In the genomic region with DNA sequence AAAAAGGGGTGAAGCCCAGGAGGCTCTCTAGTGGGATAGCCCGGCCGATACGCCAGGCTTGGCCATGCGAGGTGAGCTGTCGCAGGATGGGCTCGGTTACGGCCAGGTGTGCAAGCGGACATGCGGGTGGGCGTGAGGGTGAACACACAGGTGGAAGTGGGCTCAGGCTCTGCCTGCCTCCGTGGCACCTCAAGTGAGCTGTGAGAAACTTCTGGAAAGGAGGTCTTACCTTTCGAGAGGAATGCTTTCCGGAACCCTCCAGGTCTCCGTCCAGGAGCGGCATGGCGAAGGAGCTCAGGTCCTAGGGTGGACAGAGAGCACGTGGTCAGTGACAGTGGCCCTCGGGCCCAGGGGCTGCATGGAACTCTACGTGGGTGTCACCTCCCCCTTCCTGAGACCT, we compare ENCODE assay signal across 17 cellular contexts.
A peak's percentile ranks its signal among the peaks of the same experiment; 100 is the strongest.
DNase-seq lines count a peak whose midpoint lies in the region; ATAC-seq and TF ChIP-seq lines count a peak whose summit lies in the region.
"Had no signal": no experiment of that assay in that cellular context is flagged by ENCODE, and none has a peak within 500 bp of the region (broad histone marks: within the 10 kb centered on the region; RNA-seq: fewer than 3 reads in every experiment).

No MANE protein-coding gene starts in this region.

- no peak overlapping the region for H3K23ac ChIP-seq in mesendoderm (ENCODE audit: low read length)

- no CpG with 5 or more reads among the region's 19 CpGs for WGBS in mesendoderm (ENCODE audit: extremely low coverage, insufficient coverage, low lambda C conversion rate)
- 96 to 97% methylated on average over 19 of the region's 19 CpGs for WGBS in aorta, 2 donors
- WGBS in prostate gland: 96% methylated on average over 19 of the region's 19 CpGs

- H3K4me3 Mint-ChIP-seq in dendritic cell treated with granulocyte-macrophage colony-stimulating factor and Interleukin-4, amounts not matched to agents 40 ng/mL and 50 ng/mL, for 4 days: no peak overlapping the region
- H3K4me3 Mint-ChIP-seq: CD14-positive monocyte; CD8-positive, alpha-beta memory T cell; GM23338 had no signal

- TF ChIP-seq POLR2A in prostate gland (IDR thresholded peaks at IDR 0.05): no peak

- H4K5ac ChIP-seq in mesendoderm (ENCODE audit: low read length): no peak overlapping the region

- H3K18ac ChIP-seq in mesendoderm (ENCODE audit: low read length): no peak overlapping the region

- TF ChIP-seq CTCF in left ventricle myocardium inferior (IDR thresholded peaks at IDR 0.05; ENCODE audit: borderline replicate concordance): no peak
- no peak for TF ChIP-seq CTCF in prostate gland (IDR thresholded peaks at IDR 0.05)

- peaks cover 56% of the 10 kb centered on the region for H3K36me3 Mint-ChIP-seq in dendritic cell treated with granulocyte-macrophage colony-stimulating factor and Interleukin-4, amounts not matched to agents 40 ng/mL and 50 ng/mL, for 4 days (ENCODE audit: low read depth)

- H3K27ac ChIP-seq in left ventricle myocardium inferior (replicated peaks) (no peak overlapping the region), mesendoderm (ENCODE audit: low read depth, low read length) (no peak overlapping the region), aorta (ENCODE audit: low read depth in 1 of 2, low read length in 2 of 2) (no peak overlapping the region), prostate gland (no peak overlapping the region)
- H3K27ac ChIP-seq: 22Rv1 had no signal

- peaks cover 74% of the 10 kb centered on the region for H3K4me1 Mint-ChIP-seq in dendritic cell treated with granulocyte-macrophage colony-stimulating factor and Interleukin-4, amounts not matched to agents 40 ng/mL and 50 ng/mL, for 4 days (ENCODE audit: low read depth)

- H3K9me3 Mint-ChIP-seq in dendritic cell treated with granulocyte-macrophage colony-stimulating factor and Interleukin-4, amounts not matched to agents 40 ng/mL and 50 ng/mL, for 4 days: no peaks in the 10 kb centered on the region
- H3K9me3 Mint-ChIP-seq: CD8-positive, alpha-beta memory T cell; GM23338 had no signal

- H3K4me3 ChIP-seq in left ventricle myocardium inferior (no peak overlapping the region), mesendoderm (ENCODE audit: low read length) (no peak overlapping the region), aorta (ENCODE audit: low read length in 2 of 2) (no peak overlapping the region), prostate gland (no peak overlapping the region)
- H3K4me3 ChIP-seq: GM23338 had no signal

- peak overlapping the region; percentile 35 for H3K56ac ChIP-seq in mesendoderm (ENCODE audit: low read length)

- no peaks in the 10 kb centered on the region for H3K27me3 Mint-ChIP-seq in dendritic cell treated with granulocyte-macrophage colony-stimulating factor and Interleukin-4, amounts not matched to agents 40 ng/mL and 50 ng/mL, for 4 days

- no peaks in the 10 kb centered on the region for H3K79me1 ChIP-seq in mesendoderm (ENCODE audit: low read length)

- peak overlapping the region; percentile 17 for H2AK5ac ChIP-seq in mesendoderm (ENCODE audit: low read length)

- H3K9me3 ChIP-seq in left ventricle myocardium inferior (replicated peaks) (no peaks in the 10 kb centered on the region), aorta (ENCODE audit: control insufficient read depth, low read length) (no peaks in the 10 kb centered on the region), prostate gland (no peaks in the 10 kb centered on the region)
- H3K9me3 ChIP-seq: Caco-2 had no signal

- H3K27me3 ChIP-seq in left ventricle myocardium inferior (ENCODE audit: low read depth) (no peaks in the 10 kb centered on the region), mesendoderm (ENCODE audit: insufficient read depth, low read length, poor library complexity) (no peaks in the 10 kb centered on the region), aorta (ENCODE audit: control insufficient read depth in 1 of 2, insufficient read depth in 2 of 2, low read length in 1 of 2) (no peaks in the 10 kb centered on the region), prostate gland (replicated peaks; ENCODE audit: insufficient read depth) (no peaks in the 10 kb centered on the region)

- peak overlapping the region; percentile 21 for H2BK5ac ChIP-seq in mesendoderm (ENCODE audit: low read length)

- H3K79me2 ChIP-seq in mesendoderm (ENCODE audit: control insufficient read depth, insufficient read depth, low read length): no peaks in the 10 kb centered on the region

- intact Hi-C loops in Right ventricle myocardium superior (cut with DNase I): no loop called here
- intact Hi-C loops in left ventricle myocardium inferior (cut with micrococcal nuclease): loop anchor here (10.0 kb wide), 1 partner anchor 149 kb away; no protein-coding TSS in a partner anchor
- intact Hi-C loops in dendritic cell treated with granulocyte-macrophage colony-stimulating factor and Interleukin-4, amounts not matched to agents 40 ng/mL and 50 ng/mL, for 4 days (cut with micrococcal nuclease): no loop called here
- intact Hi-C loops in aorta (cut with DNase I): loop anchor here (10.0 kb wide), 1 partner anchor 359 kb away; no protein-coding TSS in a partner anchor
- intact Hi-C loops in prostate gland (cut with DNase I): loop anchor here (10.0 kb wide), 1 partner anchor 239 kb away; a partner anchor contains a TSS

- H3K4me1 ChIP-seq in left ventricle myocardium inferior (peaks cover 10% of the 10 kb centered on the region), mesendoderm (ENCODE audit: control insufficient read depth, low read depth, low read length) (peaks cover 9% of the 10 kb centered on the region), aorta (ENCODE audit: control insufficient read depth in 1 of 2, insufficient read depth in 2 of 2, low read length in 2 of 2) (no peaks in the 10 kb centered on the region), prostate gland (replicated peaks) (no peaks in the 10 kb centered on the region)
- H3K4me1 ChIP-seq: Caco-2 had no signal

- ATAC-seq in Right ventricle myocardium superior (ENCODE audit: poor library complexity) (no peak), aorta (ENCODE audit: low FRiP score) (no peak), GM21529 (IDR thresholded peaks at IDR 0.05; ENCODE audit: unreplicated experiment) (no peak)
- ATAC-seq: GM23338 had no signal

- H3K4ac ChIP-seq in mesendoderm (ENCODE audit: low read depth, low read length): no peak overlapping the region

- H4K8ac ChIP-seq in mesendoderm (ENCODE audit: low read depth, low read length): no peak overlapping the region

- DNase-seq in Right ventricle myocardium superior (peak; percentile 38), left ventricle myocardium inferior (no peak), mesendoderm (no peak), aorta (peak; percentile 30 to 70), NCI-H510A (lab: John Stamatoyannopoulos, UW) (no peak), prostate gland (ENCODE audit: low spot score) (no peak)
- DNase-seq: Caco-2; CD8-positive, alpha-beta memory T cell; DND-41; GDM1; H7; IMR-90 had no signal

- H3K27ac Mint-ChIP-seq in dendritic cell treated with granulocyte-macrophage colony-stimulating factor and Interleukin-4, amounts not matched to agents 40 ng/mL and 50 ng/mL, for 4 days: peak overlapping the region; percentile 9
- H3K27ac Mint-ChIP-seq: GM23338 had no signal

- no peak overlapping the region for H2BK15ac ChIP-seq in mesendoderm (replicated peaks; ENCODE audit: low read depth)

- H2BK120ac ChIP-seq in mesendoderm (ENCODE audit: low read depth, low read length): no peak overlapping the region

- no peak overlapping the region for H3K9ac ChIP-seq in mesendoderm (ENCODE audit: low read length)

- no peak overlapping the region for H3K4me2 ChIP-seq in mesendoderm (ENCODE audit: low read length)
- H3K4me2 ChIP-seq: GM23338 had no signal

- H3K36me3 ChIP-seq in left ventricle myocardium inferior: no peaks in the 10 kb centered on the region
- no peaks in the 10 kb centered on the region for H3K36me3 ChIP-seq in mesendoderm (ENCODE audit: control insufficient read depth, insufficient read depth, low read length)
- H3K36me3 ChIP-seq in aorta (ENCODE audit: control insufficient read depth in 1 of 2, insufficient read depth in 2 of 2, low read length in 1 of 2): no peaks in the 10 kb centered on the region
- no peaks in the 10 kb centered on the region for H3K36me3 ChIP-seq in prostate gland

Comparison
In these comparisons a context has a peak if more than half of its experiments do, and no peak if none do; other contexts are left out.
1. DNase-seq: peak in Right ventricle myocardium superior (single experiment) and aorta (2 of 2); none in left ventricle myocardium inferior (single experiment), mesendoderm (single experiment), NCI-H510A (single experiment) and prostate gland (single experiment).
2. intact Hi-C loops: an anchor here in left ventricle myocardium inferior (10.0 kb wide), aorta (10.0 kb wide) and prostate gland (10.0 kb wide); none called in Right ventricle myocardium superior and dendritic cell treated with granulocyte-macrophage colony-stimulating factor and Interleukin-4, amounts not matched to agents 40 ng/mL and 50 ng/mL, for 4 days.